1 cellular context compared by ENCODE assay signal in genomic region chr22:46035742-46036557, GRCh38.
TF ChIP-seq lines count a peak whose summit lies in the region.

No MANE protein-coding gene starts in this region.

TF ChIP-seq in HepG2, 621 proteins besides CTCF, POLR2A, EP300 and RAD21 (continued from another document and continues in another):
- TF ChIP-seq, protein P1, sequence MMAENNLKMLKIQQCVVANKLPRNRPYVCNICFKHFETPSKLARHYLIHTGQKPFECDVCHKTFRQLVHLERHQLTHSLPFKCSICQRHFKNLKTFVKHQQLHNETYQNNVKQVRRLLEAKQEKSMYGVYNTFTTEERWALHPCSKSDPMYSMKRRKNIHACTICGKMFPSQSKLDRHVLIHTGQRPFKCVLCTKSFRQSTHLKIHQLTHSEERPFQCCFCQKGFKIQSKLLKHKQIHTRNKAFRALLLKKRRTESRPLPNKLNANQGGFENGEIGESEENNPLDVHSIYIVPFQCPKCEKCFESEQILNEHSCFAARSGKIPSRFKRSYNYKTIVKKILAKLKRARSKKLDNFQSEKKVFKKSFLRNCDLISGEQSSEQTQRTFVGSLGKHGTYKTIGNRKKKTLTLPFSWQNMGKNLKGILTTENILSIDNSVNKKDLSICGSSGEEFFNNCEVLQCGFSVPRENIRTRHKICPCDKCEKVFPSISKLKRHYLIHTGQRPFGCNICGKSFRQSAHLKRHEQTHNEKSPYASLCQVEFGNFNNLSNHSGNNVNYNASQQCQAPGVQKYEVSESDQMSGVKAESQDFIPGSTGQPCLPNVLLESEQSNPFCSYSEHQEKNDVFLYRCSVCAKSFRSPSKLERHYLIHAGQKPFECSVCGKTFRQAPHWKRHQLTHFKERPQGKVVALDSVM (CRISPR knock-in tag; IDR thresholded peaks at IDR 0.05) = 0 out of 2 replicates have a peak, but pooled peaks have one; percentile 27
- TF ChIP-seq KLF16 (CRISPR knock-in tag; IDR thresholded peaks at IDR 0.05) (peak in 1 of 2 experiments; percentile 28; a peak in 1 of 4 replicates), HINFP (CRISPR knock-in tag; IDR thresholded peaks at IDR 0.05; ENCODE audit: low read depth) (no peak), SP4 (CRISPR knock-in tag; IDR thresholded peaks at IDR 0.05) (peak; percentile 99), ZNF777 (CRISPR knock-in tag; IDR thresholded peaks at IDR 0.05) (peak; percentile 75; the same call in 1 of the 2 replicates), PTBP1 (IDR thresholded peaks at IDR 0.05; ENCODE audit: low read depth, low read length, poor library complexity, severe bottlenecking) (no peak), WIZ (CRISPR knock-in tag; IDR thresholded peaks at IDR 0.05) (peak; percentile 82; the same call in 1 of the 2 replicates), ATF7-NPFF (CRISPR knock-in tag; IDR thresholded peaks at IDR 0.05; ENCODE audit: low read depth) (peak; percentile 93), RXRA (CRISPR knock-in tag; IDR thresholded peaks at IDR 0.05) (no peak; the same call in 1 of the 2 replicates), NFE2L2 (IDR thresholded peaks at IDR 0.05; ENCODE audit: low read length) (no peak), RBAK (CRISPR knock-in tag; IDR thresholded peaks at IDR 0.05) (no peak), ZNF282 (IDR thresholded peaks at IDR 0.05; ENCODE audit: partially characterized antibody) (no peak), ZMYM2 (CRISPR knock-in tag; IDR thresholded peaks at IDR 0.05) (no peak), TEAD3 (CRISPR knock-in tag; optimal IDR thresholded peaks at IDR 0.05; ENCODE audit: borderline replicate concordance) (peak; percentile 18), ZNF430 (CRISPR knock-in tag; IDR thresholded peaks at IDR 0.05) (peak; percentile 53), SP5 (CRISPR knock-in tag; IDR thresholded peaks at IDR 0.05; ENCODE audit: borderline replicate concordance, low read depth) (peak; percentile 66; the same call in 1 of the 2 replicates), RFXANK (CRISPR knock-in tag; IDR thresholded peaks at IDR 0.05) (no peak), AHDC1 (CRISPR knock-in tag; IDR thresholded peaks at IDR 0.05; ENCODE audit: borderline replicate concordance) (no peak), CENPX (CRISPR knock-in tag; IDR thresholded peaks at IDR 0.05) (no peak), SNRNP70 (IDR thresholded peaks at IDR 0.05; ENCODE audit: low read depth, low read length) (no peak), NPAS2 (CRISPR knock-in tag; IDR thresholded peaks at IDR 0.05; ENCODE audit: borderline replicate concordance) (no peak), ZNF431 (CRISPR knock-in tag; IDR thresholded peaks at IDR 0.05; ENCODE audit: borderline replicate concordance, low read depth) (no peak), ZKSCAN5 (CRISPR knock-in tag; IDR thresholded peaks at IDR 0.05) (no peak), HDAC2 (CRISPR knock-in tag; IDR thresholded peaks at IDR 0.05) (peak; percentile 53; the same call in 1 of the 2 replicates), PCBP1 (IDR thresholded peaks at IDR 0.05; ENCODE audit: borderline replicate concordance, low read depth, low read length) (no peak), NFKB2 (CRISPR knock-in tag; IDR thresholded peaks at IDR 0.05; ENCODE audit: borderline replicate concordance) (0 out of 2 replicates have a peak, but pooled peaks have one; percentile 57), ZNF30 (CRISPR knock-in tag; IDR thresholded peaks at IDR 0.05) (no peak), STAT5B (CRISPR knock-in tag; IDR thresholded peaks at IDR 0.05) (no peak), ZNF224 (CRISPR knock-in tag; IDR thresholded peaks at IDR 0.05) (no peak), ZNF569 (CRISPR knock-in tag; IDR thresholded peaks at IDR 0.05; ENCODE audit: borderline replicate concordance) (no peak), DRAP1 (CRISPR knock-in tag; IDR thresholded peaks at IDR 0.05) (peak; percentile 61), ZNF678 (CRISPR knock-in tag; IDR thresholded peaks at IDR 0.05) (peak; percentile 25; the same call in 1 of the 2 replicates), ZNF335 (CRISPR knock-in tag; IDR thresholded peaks at IDR 0.05) (no peak), TAF15 (IDR thresholded peaks at IDR 0.05; ENCODE audit: low read depth, low read length, poor library complexity, severe bottlenecking) (no peak), ZNF781 (CRISPR knock-in tag; IDR thresholded peaks at IDR 0.05; ENCODE audit: borderline replicate concordance, not compliant biosample characterization) (no peak), GATAD1 (CRISPR knock-in tag; IDR thresholded peaks at IDR 0.05) (peak; percentile 92), ZNF512B (CRISPR knock-in tag; IDR thresholded peaks at IDR 0.05; ENCODE audit: borderline replicate concordance) (no peak), ZNF672 (CRISPR knock-in tag; IDR thresholded peaks at IDR 0.05) (no peak), NFE2 (CRISPR knock-in tag; IDR thresholded peaks at IDR 0.05) (no peak), KLF11 (CRISPR knock-in tag; IDR thresholded peaks at IDR 0.05) (no peak), ATRX (CRISPR knock-in tag; IDR thresholded peaks at IDR 0.05; ENCODE audit: borderline replicate concordance) (no peak), NCOA5 (CRISPR knock-in tag; IDR thresholded peaks at IDR 0.05) (no peak), ZNF768 (CRISPR knock-in tag; IDR thresholded peaks at IDR 0.05) (peak; percentile 59; the same call in 1 of the 2 replicates), ZBTB46 (CRISPR knock-in tag; IDR thresholded peaks at IDR 0.05; ENCODE audit: borderline replicate concordance) (no peak), SRSF4 (IDR thresholded peaks at IDR 0.05; ENCODE audit: low read depth, low read length, poor library complexity, severe bottlenecking) (no peak), ZBTB49 (CRISPR knock-in tag; IDR thresholded peaks at IDR 0.05; ENCODE audit: borderline replicate concordance) (no peak)
- TF ChIP-seq, protein P2, sequence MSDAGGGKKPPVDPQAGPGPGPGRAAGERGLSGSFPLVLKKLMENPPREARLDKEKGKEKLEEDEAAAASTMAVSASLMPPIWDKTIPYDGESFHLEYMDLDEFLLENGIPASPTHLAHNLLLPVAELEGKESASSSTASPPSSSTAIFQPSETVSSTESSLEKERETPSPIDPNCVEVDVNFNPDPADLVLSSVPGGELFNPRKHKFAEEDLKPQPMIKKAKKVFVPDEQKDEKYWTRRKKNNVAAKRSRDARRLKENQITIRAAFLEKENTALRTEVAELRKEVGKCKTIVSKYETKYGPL (CRISPR knock-in tag; IDR thresholded peaks at IDR 0.05) = no peak
- TF ChIP-seq, protein P3, sequence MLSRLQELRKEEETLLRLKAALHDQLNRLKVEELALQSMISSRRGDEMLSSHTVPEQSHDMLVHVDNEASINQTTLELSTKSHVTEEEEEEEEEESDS (CRISPR knock-in tag; IDR thresholded peaks at IDR 0.05; ENCODE audit: borderline replicate concordance) = no peak
- TF ChIP-seq, protein P4, sequence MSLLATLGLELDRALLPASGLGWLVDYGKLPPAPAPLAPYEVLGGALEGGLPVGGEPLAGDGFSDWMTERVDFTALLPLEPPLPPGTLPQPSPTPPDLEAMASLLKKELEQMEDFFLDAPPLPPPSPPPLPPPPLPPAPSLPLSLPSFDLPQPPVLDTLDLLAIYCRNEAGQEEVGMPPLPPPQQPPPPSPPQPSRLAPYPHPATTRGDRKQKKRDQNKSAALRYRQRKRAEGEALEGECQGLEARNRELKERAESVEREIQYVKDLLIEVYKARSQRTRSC (CRISPR knock-in tag; IDR thresholded peaks at IDR 0.05; ENCODE audit: low read depth) = no peak
